In genomic region chr12:93061414-93062099, GRCh38 we compare ENCODE assay signal across 11 cellular contexts.
DNase-seq lines count a peak whose midpoint lies in the region; ATAC-seq, FAIRE-seq and TF ChIP-seq lines count a peak whose summit lies in the region.
"Had no signal": no experiment of that assay in that cellular context is flagged by ENCODE, and none has a peak within 500 bp of the region (broad histone marks: within the 10 kb centered on the region; RNA-seq: fewer than 3 reads in every experiment).

No MANE protein-coding gene starts in this region.

- H3K27me3 Mint-ChIP-seq in mesothelial cell of epicardium (ENCODE audit: low read depth), result peaks cover 4% of the 10 kb centered on the region

- no peaks in the 10 kb centered on the region for H3K9me3 Mint-ChIP-seq in mesothelial cell of epicardium
- H3K9me3 Mint-ChIP-seq in stimulated activated effector memory CD8-positive, alpha-beta T cell treated with anti-CD3 and anti-CD28 coated beads, Interleukin-12 subunit alpha, Interleukin-12 subunit beta, amount 100 ng/mL, for 72 hours, result no peaks in the 10 kb centered on the region
- H3K9me3 Mint-ChIP-seq: activated T-helper 2 cell treated with anti-CD3 and anti-CD28 coated beads, Interferon-gamma antibody, Interleukin-2, Interleukin-4, amounts not matched to agents 10 μg/mL and 5 μg/mL and 100 μg/mL, durations not matched to agents 14 hours and 24 hours and 36 hours had no signal

- peaks cover 11% of the 10 kb centered on the region for H3K4me1 Mint-ChIP-seq in mesothelial cell of epicardium
- H3K4me1 Mint-ChIP-seq in stimulated activated effector memory CD8-positive, alpha-beta T cell treated with anti-CD3 and anti-CD28 coated beads, Interleukin-12 subunit alpha, Interleukin-12 subunit beta, amount 100 ng/mL, for 72 hours, result peaks cover 10% of the 10 kb centered on the region

- ATAC-seq in stimulated activated effector memory CD8-positive, alpha-beta T cell treated with anti-CD3 and anti-CD28 coated beads, Interleukin-12 subunit alpha, Interleukin-12 subunit beta, amount 100 ng/mL, for 72 hours, result no peak
- no peak for ATAC-seq in HG02840 (IDR thresholded peaks at IDR 0.05; ENCODE audit: low FRiP score, unreplicated experiment)

- DNase-seq in NCI-H2196 treated with DMSO at 0.1 percent for 48 hours (lab: John Stamatoyannopoulos, UW; ENCODE audit: unreplicated experiment) (peak; percentile 55), cerebellum (ENCODE audit: low spot score) (peak; percentile 73), mesothelial cell of epicardium (ENCODE audit: low spot score in 2 of 2, unreplicated experiment in 2 of 2) (no peak), superior temporal gyrus (ENCODE audit: extremely low spot score) (peak; percentile 73), RCC 7860 (ENCODE audit: low spot score) (no peak)
- DNase-seq in stimulated activated effector memory CD8-positive, alpha-beta T cell treated with anti-CD3 and anti-CD28 coated beads, Interleukin-12 subunit alpha, Interleukin-12 subunit beta, amount 100 ng/mL, for 72 hours (ENCODE audit: low spot score in 2 of 2), result no peak
- DNase-seq: glutamatergic neuron, NCI-H187, SIG-M5 had no signal

- H3K4me3 Mint-ChIP-seq in mesothelial cell of epicardium, result peak overlapping the region; percentile 13
- no peak overlapping the region for H3K4me3 Mint-ChIP-seq in stimulated activated effector memory CD8-positive, alpha-beta T cell treated with anti-CD3 and anti-CD28 coated beads, Interleukin-12 subunit alpha, Interleukin-12 subunit beta, amount 100 ng/mL, for 72 hours

- peak overlapping the region; percentile 64 for H3K27ac Mint-ChIP-seq in mesothelial cell of epicardium
- H3K27ac Mint-ChIP-seq in stimulated activated effector memory CD8-positive, alpha-beta T cell treated with anti-CD3 and anti-CD28 coated beads, Interleukin-12 subunit alpha, Interleukin-12 subunit beta, amount 100 ng/mL, for 72 hours, result no peak overlapping the region

- TF ChIP-seq CTCF in mesothelial cell of epicardium (IDR thresholded peaks at IDR 0.05; ENCODE audit: unreplicated experiment), result no peak

- no peaks in the 10 kb centered on the region for H3K36me3 Mint-ChIP-seq in mesothelial cell of epicardium
- no peaks in the 10 kb centered on the region for H3K36me3 Mint-ChIP-seq in stimulated activated effector memory CD8-positive, alpha-beta T cell treated with anti-CD3 and anti-CD28 coated beads, Interleukin-12 subunit alpha, Interleukin-12 subunit beta, amount 100 ng/mL, for 72 hours

- no peak for FAIRE-seq in RCC 7860 (lab: Jason Lieb, UNC)

Comparison
In these comparisons a context has a peak if more than half of its experiments do, and no peak if none do; other contexts are left out.
1. DNase-seq: peak in NCI-H2196 treated with DMSO at 0.1 percent for 48 hours (single experiment), cerebellum (single experiment) and superior temporal gyrus (single experiment); none in mesothelial cell of epicardium (0 of 2), RCC 7860 (single experiment) and stimulated activated effector memory CD8-positive, alpha-beta T cell treated with anti-CD3 and anti-CD28 coated beads, Interleukin-12 subunit alpha, Interleukin-12 subunit beta, amount 100 ng/mL, for 72 hours (0 of 2).